ENCODE assay signal across 1 cellular context in genomic region chr1:203477748-203478147, GRCh38.
TF ChIP-seq lines count a peak whose summit lies in the region.

No MANE protein-coding gene starts in this region.

TF ChIP-seq in SK-N-SH, 30 proteins besides CTCF, POLR2A, EP300 and RAD21 (continued from another document):
- TF ChIP-seq ZBTB33 (IDR thresholded peaks at IDR 0.05; ENCODE audit: borderline replicate concordance, low read depth) (no peak), NRF1 (IDR thresholded peaks at IDR 0.05; ENCODE audit: low read depth, low read length) (no peak), SMC3 (IDR thresholded peaks at IDR 0.05; ENCODE audit: low read depth, low read length) (no peak), CHD2 (IDR thresholded peaks at IDR 0.05; ENCODE audit: low read length, partially characterized antibody) (no peak), POLR2AphosphoS5 (IDR thresholded peaks at IDR 0.05; ENCODE audit: low read depth, low read length) (no peak)
